ENCODE assay signal across 8 cellular contexts in genomic region chr6:27176523-27177391, GRCh38.
DNase-seq lines count a peak whose midpoint lies in the region; ATAC-seq and TF ChIP-seq lines count a peak whose summit lies in the region.
"Not testable (repeated sequence)": the region's sequence is repeated elsewhere in the genome, so short reads cannot be mapped to it uniquely, and the experiment has no call there.

No MANE protein-coding gene starts in this region.

- TF ChIP-seq EP300 in ovary (IDR thresholded peaks at IDR 0.05); suprapubic skin (IDR thresholded peaks at IDR 0.05): not testable (repeated sequence)

- H3K9me3 ChIP-seq in right atrium auricular region, ovary, suprapubic skin: not testable (repeated sequence)

- not testable (repeated sequence) for H3K36me3 ChIP-seq in right atrium auricular region, ovary, suprapubic skin

- H3K4me1 ChIP-seq in right atrium auricular region; ovary (ENCODE audit: insufficient read depth): not testable (repeated sequence)
- peaks cover 17% of the 10 kb centered on the region for H3K4me1 ChIP-seq in suprapubic skin

- TF ChIP-seq CTCF in MCF 10A (IDR thresholded peaks at IDR 0.05; ENCODE audit: unreplicated experiment); right atrium auricular region (IDR thresholded peaks at IDR 0.05); ovary (IDR thresholded peaks at IDR 0.05); suprapubic skin (IDR thresholded peaks at IDR 0.05): not testable (repeated sequence)

- CTCF ChIA-PET in MCF 10A (lab: Yijun Ruan, JAX), result interaction anchor here (0.5 to 2.1 kb wide), 15 partner anchors 11 to 1808 kb away, joined by 3 to 10 read pairs (median 3); a partner anchor contains a TSS

- H3K4me3 Mint-ChIP-seq in MCF 10A (ENCODE audit: unreplicated experiment), result peak overlapping the region; percentile 87

- H3K36me3 Mint-ChIP-seq in MCF 10A (ENCODE audit: insufficient read depth, unreplicated experiment), result peaks cover 18% of the 10 kb centered on the region

- 1 to 3% (median 2%) methylated on average over 38 of the region's 38 CpGs for WGBS in ovary, 3 donors
- WGBS in suprapubic skin, result 5% methylated on average over 38 of the region's 38 CpGs

- not testable (repeated sequence) for H3K4me1 Mint-ChIP-seq in MCF 10A (ENCODE audit: insufficient read depth, unreplicated experiment)

- H3K27ac ChIP-seq in right atrium auricular region, result peak overlapping the region; percentile 75 to 83
- H3K27ac ChIP-seq in ovary, result peak overlapping the region; percentile 76 to 79
- peak overlapping the region; percentile 71 for H3K27ac ChIP-seq in suprapubic skin

- H3K27ac Mint-ChIP-seq in MCF 10A (ENCODE audit: low read depth, unreplicated experiment), result peak overlapping the region; percentile 92

- H3K27me3 Mint-ChIP-seq in MCF 10A (ENCODE audit: insufficient read depth, unreplicated experiment), result not testable (repeated sequence)

- POLR2A ChIA-PET in MCF 10A (lab: Yijun Ruan, JAX), result interaction anchor here (0.5 to 3.4 kb wide), 41 partner anchors 10 to 1103 kb away, joined by 3 to 50 read pairs (median 5); partner anchors contain the start of gene ZSCAN26

- not testable (repeated sequence) for TF ChIP-seq POLR2A in ovary (IDR thresholded peaks at IDR 0.05); suprapubic skin (IDR thresholded peaks at IDR 0.05)

- peak; percentile 41 for ATAC-seq in HG03432 (IDR thresholded peaks at IDR 0.05; ENCODE audit: unreplicated experiment)

- H3K9me3 Mint-ChIP-seq in MCF 10A (ENCODE audit: unreplicated experiment), result not testable (repeated sequence)

- BruUV-seq in MCF 10A (replicated peaks; lab: Mats Ljungman, UMichigan), result not testable (repeated sequence)

- DNase-seq in DMS79 treated with DMSO at 0.1 percent for 48 hours (lab: John Stamatoyannopoulos, UW) (peak; percentile 32), NCI-H526 (lab: John Stamatoyannopoulos, UW) (peak; percentile 25 to 45), MCF 10A (ENCODE audit: unreplicated experiment) (peak; percentile 60), ovary (peak; percentile 53 to 79 (median 68))
- peak; percentile 77 for DNase-seq in activated CD4-positive, CD25-positive, alpha-beta regulatory T cell treated with anti-CD3 and anti-CD28 coated beads, Interleukin-2, amount 50 U/mL, for 72 hours
- DNase-seq in right atrium auricular region (ENCODE audit: low spot score); suprapubic skin (ENCODE audit: low spot score in 2 of 2): not testable (repeated sequence)

- peak overlapping the region; percentile 85 to 92 for H3K4me3 ChIP-seq in right atrium auricular region
- peak overlapping the region; percentile 56 for H3K4me3 ChIP-seq in ovary
- peak overlapping the region; percentile 94 for H3K4me3 ChIP-seq in suprapubic skin

- intact Hi-C loops in MCF 10A (cut with micrococcal nuclease), result loop anchor here (1.0 to 5.0 kb wide), 4 partner anchors 14 to 371 kb away; no protein-coding TSS in a partner anchor
- intact Hi-C loops in ovary (cut with DNase I), result loop anchor here in 2 of 4 donors (10.0 kb wide), 2 partner anchors 298 to 328 kb away; partner anchors contain the start of gene ZNF184 (in 1 of the 2)

- H3K27me3 ChIP-seq in right atrium auricular region, ovary, suprapubic skin: not testable (repeated sequence)
